Comparison of ENCODE assay signal across 1 cellular context in genomic region chr14:35365130-35366047, GRCh38.
TF ChIP-seq lines count a peak whose summit lies in the region.

No MANE protein-coding gene starts in this region.

TF ChIP-seq in K562, 482 proteins besides CTCF, POLR2A, EP300 and RAD21 (continued from another document and continues in another):
- TF ChIP-seq MLLT1 (IDR thresholded peaks at IDR 0.05) (no peak), ATF6 (CRISPR knock-in tag; IDR thresholded peaks at IDR 0.05) (no peak), UBTF (IDR thresholded peaks at IDR 0.05; ENCODE audit: borderline replicate concordance in 1 of 2, low read depth in 2 of 2, low read length in 2 of 2) (no peak), ZNF740 (CRISPR knock-in tag; IDR thresholded peaks at IDR 0.05) (no peak), ZNF740 (tag; IDR thresholded peaks at IDR 0.05) (no peak), ZBTB26 (CRISPR knock-in tag; IDR thresholded peaks at IDR 0.05) (no peak), KAT8 (IDR thresholded peaks at IDR 0.05; ENCODE audit: low read depth) (no peak), ZNF232 (CRISPR knock-in tag; IDR thresholded peaks at IDR 0.05) (no peak), HMBOX1 (IDR thresholded peaks at IDR 0.05) (no peak), CREB3L1 (IDR thresholded peaks at IDR 0.05; ENCODE audit: borderline replicate concordance, low read depth) (no peak), HMG20A (CRISPR knock-in tag; conservative IDR thresholded peaks at IDR 0.05) (no peak), CHD7 (IDR thresholded peaks at IDR 0.05; ENCODE audit: low read depth, low read length) (no peak), IRF9 (tag; IDR thresholded peaks at IDR 0.05) (no peak), PATZ1 (CRISPR knock-in tag; IDR thresholded peaks at IDR 0.05; ENCODE audit: borderline replicate concordance) (no peak), PCBP1 (IDR thresholded peaks at IDR 0.05; ENCODE audit: low read depth, low read length, poor library complexity, severe bottlenecking) (no peak), ZBTB49 (CRISPR knock-in tag; IDR thresholded peaks at IDR 0.05; ENCODE audit: borderline replicate concordance) (no peak), ZNF780A (CRISPR knock-in tag; IDR thresholded peaks at IDR 0.05) (no peak)
